Comparison of ENCODE assay signal across 1 cellular context in genomic region chr16:68374961-68375660, GRCh38.
TF ChIP-seq lines count a peak whose summit lies in the region.

No MANE protein-coding gene starts in this region.

TF ChIP-seq in HepG2, 621 proteins besides CTCF, POLR2A, EP300 and RAD21:
- TF ChIP-seq REPIN1 (CRISPR knock-in tag; IDR thresholded peaks at IDR 0.05; ENCODE audit: borderline replicate concordance, low read depth) (no peak), ZNF382 (CRISPR knock-in tag; IDR thresholded peaks at IDR 0.05; ENCODE audit: borderline replicate concordance) (no peak), CREB3 (CRISPR knock-in tag; IDR thresholded peaks at IDR 0.05) (no peak), CBX5 (CRISPR knock-in tag; IDR thresholded peaks at IDR 0.05; ENCODE audit: borderline replicate concordance) (no peak), ZBTB7B (CRISPR knock-in tag; IDR thresholded peaks at IDR 0.05) (no peak), TOPORS (CRISPR knock-in tag; IDR thresholded peaks at IDR 0.05) (no peak), NFE2L2 (IDR thresholded peaks at IDR 0.05; ENCODE audit: low read length) (no peak), TCF12 (IDR thresholded peaks at IDR 0.05) (no peak), TCF12 (CRISPR knock-in tag; IDR thresholded peaks at IDR 0.05) (no peak), ZNF496 (CRISPR knock-in tag; IDR thresholded peaks at IDR 0.05; ENCODE audit: insufficient replicate concordance) (no peak), HIVEP1 (CRISPR knock-in tag; IDR thresholded peaks at IDR 0.05) (no peak), TAF15 (IDR thresholded peaks at IDR 0.05; ENCODE audit: low read depth, low read length, poor library complexity, severe bottlenecking) (no peak), ZNF784 (CRISPR knock-in tag; IDR thresholded peaks at IDR 0.05; ENCODE audit: borderline replicate concordance) (no peak), ZBTB38 (CRISPR knock-in tag; IDR thresholded peaks at IDR 0.05) (no peak), PITX1 (CRISPR knock-in tag; IDR thresholded peaks at IDR 0.05) (no peak)
